17 cellular contexts compared by ENCODE assay signal in genomic region chr1:226954777-226955176, GRCh38.
"Had no signal": no experiment of that assay in that cellular context is flagged by ENCODE, and none has a peak within 500 bp of the region (broad histone marks: within the 10 kb centered on the region; RNA-seq: fewer than 3 reads in every experiment).

No MANE protein-coding gene starts in this region.

- H3K27me3 ChIP-seq: adrenal gland, right atrium auricular region, SJCRH30, stomach, upper lobe of left lung had no signal

- H3K4me3 Mint-ChIP-seq: activated CD4-positive, alpha-beta T cell treated with anti-CD3 and anti-CD28 coated beads, Interleukin-2, amount 10 ng/mL, durations not matched to agents 24 days and 14 days had no signal

- H3K27ac ChIP-seq: SJCRH30, stomach, upper lobe of left lung had no signal

- H3K36me3 ChIP-seq: adrenal gland, right atrium auricular region, SJCRH30, upper lobe of left lung had no signal

- ATAC-seq: esophagus mucosa, left ventricle myocardium superior had no signal

- H3K4me1 ChIP-seq: SJCRH30 had no signal

- DNase-seq: activated CD4-positive, alpha-beta T cell treated with anti-CD3 and anti-CD28 coated beads, Interleukin-2, amount 10 ng/mL, durations not matched to agents 24 days and 14 days; activated CD4-positive, CD25-positive, alpha-beta regulatory T cell; activated CD8-positive, alpha-beta memory T cell treated with anti-CD3 and anti-CD28 coated beads, Interleukin-2, amount 50 U/mL, for 4 hours; activated naive CD4-positive, alpha-beta T cell; cerebellar nuclear complex; effector CD4-positive, alpha-beta T cell; left ventricle myocardium superior; nucleus accumbens; posterior cingulate gyrus; SJCRH30; stimulated activated CD4-positive, alpha-beta T cell treated with anti-CD3 and anti-CD28 coated beads, Interleukin-2, amount 100 ng/mL, for 24 hours; stomach; T1000 had no signal

- H3K4me3 ChIP-seq: adrenal gland, right atrium auricular region, SJCRH30, stomach, upper lobe of left lung had no signal

- H3K27ac Mint-ChIP-seq: activated CD4-positive, alpha-beta T cell treated with anti-CD3 and anti-CD28 coated beads, Interleukin-2, amount 10 ng/mL, durations not matched to agents 24 days and 14 days had no signal

- H3K27me3 Mint-ChIP-seq: activated CD4-positive, alpha-beta T cell treated with anti-CD3 and anti-CD28 coated beads, Interleukin-2, amount 10 ng/mL, durations not matched to agents 24 days and 14 days had no signal

- H3K9me3 ChIP-seq: adrenal gland, right atrium auricular region, SJCRH30, stomach, upper lobe of left lung had no signal
